In genomic region chr5:159105318-159106053, GRCh38 we compare ENCODE assay signal across 14 cellular contexts. TPM values are rescaled to one million over a fixed set of nuclear protein-coding genes. Genes with fewer than 3 reads are reported as not detected.
DNase-seq lines count a peak whose midpoint lies in the region; TF ChIP-seq lines count a peak whose summit lies in the region.
"Had no signal": no experiment of that assay in that cellular context is flagged by ENCODE, and none has a peak within 500 bp of the region (broad histone marks: within the 10 kb centered on the region; RNA-seq: fewer than 3 reads in every experiment).

No MANE protein-coding gene starts in this region.

- H3K18ac ChIP-seq in H9 (ENCODE audit: insufficient read length, low read depth, low read length), result no peak overlapping the region

- peaks cover 62% of the 10 kb centered on the region for H3K27me3 ChIP-seq in H9 (ENCODE audit: insufficient read depth, low read length)
- peaks cover 100% of the 10 kb centered on the region for H3K27me3 ChIP-seq in neural progenitor cell
- peaks cover 20% of the 10 kb centered on the region for H3K27me3 ChIP-seq in adrenal gland
- H3K27me3 ChIP-seq in vagina, result no peaks in the 10 kb centered on the region

- peaks cover 3% of the 10 kb centered on the region for H4K20me1 ChIP-seq in H9 (ENCODE audit: control insufficient read depth, insufficient read depth, insufficient read length)
- H4K20me1 ChIP-seq in neural progenitor cell (ENCODE audit: low read depth), result peaks cover 11% of the 10 kb centered on the region

- H3K4me3 Mint-ChIP-seq in H9, result peak overlapping the region; percentile 47 to 88
- H3K4me3 Mint-ChIP-seq in neural progenitor cell, result peak overlapping the region; percentile 76

- H3K4me2 ChIP-seq in H9 (ENCODE audit: insufficient read depth, insufficient read length, low read length) (peak overlapping the region; percentile 56), neural progenitor cell (peak overlapping the region; percentile 84)

- no peaks in the 10 kb centered on the region for H3K79me1 ChIP-seq in H9 (ENCODE audit: insufficient read depth, low read depth, low read length, poor library complexity, severe bottlenecking)

- H3K9me3 ChIP-seq in H9 (ENCODE audit: control insufficient read depth, low read depth, low read length), result no peaks in the 10 kb centered on the region
- no peaks in the 10 kb centered on the region for H3K9me3 ChIP-seq in neural progenitor cell (ENCODE audit: low read depth)
- H3K9me3 ChIP-seq in adrenal gland (replicated peaks in 1 of 3), result no peaks in the 10 kb centered on the region
- no peaks in the 10 kb centered on the region for H3K9me3 ChIP-seq in vagina
- H3K9me3 ChIP-seq: sigmoid colon had no signal

- DNase-seq in DMS53 (lab: John Stamatoyannopoulos, UW) (peak; percentile 72), H9 (peak; percentile 56), coronary artery (ENCODE audit: low spot score) (no peak), neural progenitor cell (ENCODE audit: low spot score) (peak; percentile 64), NCI-H2196 treated with DMSO at 0.1 percent for 48 hours (lab: John Stamatoyannopoulos, UW; ENCODE audit: unreplicated experiment) (no peak), adrenal gland (no peak), vagina (ENCODE audit: extremely low spot score in 2 of 2) (no peak), A172 (ENCODE audit: low spot score) (no peak)
- DNase-seq: activated CD8-positive, alpha-beta memory T cell treated with anti-CD3 and anti-CD28 coated beads, Interleukin-2, amount 50 U/mL, for 4 hours; HFFc6; NCI-H1092 treated with DMSO at 0.1 percent for 48 hours had no signal

- H2BK5ac ChIP-seq in H9 (ENCODE audit: insufficient read length, low read length), result no peak overlapping the region

- H3K27ac Mint-ChIP-seq in H9, result no peak overlapping the region
- H3K27ac Mint-ChIP-seq in neural progenitor cell, result no peak overlapping the region
- H3K27ac Mint-ChIP-seq: HFFc6 had no signal

- H3K36me3 ChIP-seq in neural progenitor cell, result no peaks in the 10 kb centered on the region
- H3K36me3 ChIP-seq in adrenal gland (replicated peaks in 1 of 2), result no peaks in the 10 kb centered on the region
- H3K36me3 ChIP-seq in vagina, result no peaks in the 10 kb centered on the region
- H3K36me3 ChIP-seq: cardiac muscle cell, sigmoid colon had no signal

- peaks cover 25% of the 10 kb centered on the region for H3K23me2 ChIP-seq in H9 (ENCODE audit: insufficient read length, low read depth, low read length, poor library complexity, severe bottlenecking)

- WGBS in H9 (ENCODE audit: extremely low coverage, insufficient read length, low lambda C conversion rate), result no CpG with 5 or more reads among the region's 30 CpGs
- 40 to 52% (median 43%) methylated on average over 19 to 30 of the region's 30 CpGs for WGBS in adrenal gland, 4 donors

- no peak overlapping the region for H3K4ac ChIP-seq in H9 (ENCODE audit: low read depth, low read length)

- TF ChIP-seq CTCF in H9 (conservative IDR thresholded peaks at IDR 0.05), result no peak
- TF ChIP-seq CTCF in coronary artery (IDR thresholded peaks at IDR 0.05), result no peak
- TF ChIP-seq CTCF in neural progenitor cell (IDR thresholded peaks at IDR 0.05), result no peak
- no peak for TF ChIP-seq CTCF in adrenal gland (IDR thresholded peaks at IDR 0.05)
- TF ChIP-seq CTCF in vagina (IDR thresholded peaks at IDR 0.05), result no peak

- H3K4me3 ChIP-seq in coronary artery (peak overlapping the region; percentile 63), neural progenitor cell (peak overlapping the region; percentile 48), adrenal gland (no peak overlapping the region), vagina (peak overlapping the region in 1 of 2 donors; percentile 15)
- H3K4me3 ChIP-seq: lung had no signal

- no peaks in the 10 kb centered on the region for H3K36me3 Mint-ChIP-seq in H9 (ENCODE audit: insufficient read depth in 1 of 3, low read depth in 3 of 3)
- H3K36me3 Mint-ChIP-seq in neural progenitor cell, result no peaks in the 10 kb centered on the region

- H2AFZ ChIP-seq in H9 (ENCODE audit: low read length) (no peak overlapping the region), neural progenitor cell (replicated peaks) (peak overlapping the region; percentile 37)

- no peak overlapping the region for H3K9ac ChIP-seq in H9 (ENCODE audit: extremely low read depth, insufficient read length, low read length)
- H3K9ac ChIP-seq in neural progenitor cell, result no peak overlapping the region

- H3K56ac ChIP-seq in H9 (ENCODE audit: insufficient read length, low read depth, low read length), result no peak overlapping the region

- no peak overlapping the region for H2BK120ac ChIP-seq in H9 (ENCODE audit: low read depth, low read length, poor library complexity, severe bottlenecking)

- no peak overlapping the region for H4K91ac ChIP-seq in H9 (ENCODE audit: insufficient read length, low read depth, low read length)

- H3F3A ChIP-seq in neural progenitor cell (ENCODE audit: low read depth), result peaks cover 10% of the 10 kb centered on the region

- H2BK12ac ChIP-seq in H9 (ENCODE audit: insufficient read length, low read depth, low read length), result no peak overlapping the region

- H3K79me2 ChIP-seq in H9 (ENCODE audit: insufficient read depth, low read length) (no peaks in the 10 kb centered on the region), neural progenitor cell (ENCODE audit: low read depth) (no peaks in the 10 kb centered on the region)

- no peak for TF ChIP-seq POLR2A in adrenal gland (IDR thresholded peaks at IDR 0.05)
- no peak for TF ChIP-seq POLR2A in vagina (IDR thresholded peaks at IDR 0.05)

- H3K27ac ChIP-seq in H9 (ENCODE audit: insufficient read length, low read depth, low read length), result no peak overlapping the region
- H3K27ac ChIP-seq in coronary artery, result peak overlapping the region in 1 of 2 donors; percentile 13
- no peak overlapping the region for H3K27ac ChIP-seq in neural progenitor cell
- H3K27ac ChIP-seq in adrenal gland, result no peak overlapping the region
- no peak overlapping the region for H3K27ac ChIP-seq in vagina
- H3K27ac ChIP-seq: cardiac muscle cell had no signal

- peaks cover 97% of the 10 kb centered on the region for H3K27me3 Mint-ChIP-seq in H9 (ENCODE audit: low read depth)
- H3K27me3 Mint-ChIP-seq in neural progenitor cell (ENCODE audit: insufficient read depth, low read depth), result peaks cover 44% of the 10 kb centered on the region

- no peak overlapping the region for H4K8ac ChIP-seq in H9 (replicated peaks; ENCODE audit: insufficient read length, low read depth, low read length)

- H3K9me3 Mint-ChIP-seq in H9, result peaks cover 0 to 3% of the 10 kb centered on the region in 2 experiments; a peak in 2 of 5 replicates
- H3K9me3 Mint-ChIP-seq in neural progenitor cell, result peaks cover 3% of the 10 kb centered on the region
- H3K9me3 Mint-ChIP-seq: HFFc6 had no signal

- H4K5ac ChIP-seq in H9 (ENCODE audit: insufficient read length, low read depth, low read length), result no peak overlapping the region

- no peak overlapping the region for H3T11ph ChIP-seq in H9 (ENCODE audit: low read length)

- no peak overlapping the region for H3K14ac ChIP-seq in H9 (ENCODE audit: insufficient read depth, low read length)

- intact Hi-C loops in adrenal gland (cut with DNase I) (loop anchor here (2.0 to 10.0 kb wide), 5 partner anchors 411 to 1031 kb away; no protein-coding TSS in a partner anchor), vagina (cut with DNase I) (loop anchor here (2.0 to 10.0 kb wide), 3 partner anchors 933 to 1081 kb away; no protein-coding TSS in a partner anchor)

- peaks cover 29 to 38% of the 10 kb centered on the region in 2 experiments for H3K4me1 Mint-ChIP-seq in H9
- H3K4me1 Mint-ChIP-seq in neural progenitor cell, result peaks cover 46% of the 10 kb centered on the region

- H2BK15ac ChIP-seq in H9 (ENCODE audit: low read depth, low read length), result no peak overlapping the region

- no peak overlapping the region for H2AK5ac ChIP-seq in H9 (ENCODE audit: insufficient read length, low read length)

- no peak overlapping the region for H2BK20ac ChIP-seq in H9 (ENCODE audit: low read depth, low read length, poor library complexity, severe bottlenecking)

- H3K4me1 ChIP-seq in H9 (ENCODE audit: insufficient read depth, low read length), result peaks cover 5% of the 10 kb centered on the region; the same call in 1 of the 2 replicates
- H3K4me1 ChIP-seq in neural progenitor cell, result peaks cover 29% of the 10 kb centered on the region
- H3K4me1 ChIP-seq in adrenal gland (replicated peaks in 1 of 2), result peaks cover 0 to 8% of the 10 kb centered on the region in 2 donors
- H3K4me1 ChIP-seq in vagina, result peaks cover 10% of the 10 kb centered on the region

- no peak overlapping the region for H3K23ac ChIP-seq in H9 (ENCODE audit: insufficient read length, low read depth, low read length)

RNA-seq across cellular contexts. Expression of gene EBF1, which starts 5.8 kb away (rescaled TPM):
- not detected in 2 replicates for total RNA-seq in H9 (2021)
- 0.19 and 0.56 TPM in 2 replicates for total RNA-seq in neural progenitor cell (ENCODE audit: low replicate concordance)
- 10 to 100 TPM in 2 of 8 donors, 1 to 10 TPM in 6; 4.0 to 12.2 (median 8.2) TPM for total RNA-seq in adrenal gland
- 1 to 10 TPM; 2.6 to 7.3 (median 5.2) TPM for polyA plus RNA-seq in adrenal gland
- total RNA-seq in vagina, result 36.6 TPM
- 1.6 and 2.1 TPM in 2 replicates for total RNA-seq in A172 (2014; rRNA removed; shearing (Covaris generic))
- polyA plus RNA-seq: cardiac muscle cell had no signal

Comparison
In these comparisons a context has a peak if more than half of its experiments do, and no peak if none do; other contexts are left out.
1. DNase-seq: peak in DMS53 (single experiment), H9 (single experiment) and neural progenitor cell (single experiment); none in coronary artery (single experiment), NCI-H2196 treated with DMSO at 0.1 percent for 48 hours (single experiment), adrenal gland (0 of 7), vagina (0 of 2) and A172 (single experiment).
2. H3K4me3 ChIP-seq: peak in coronary artery (single experiment) and neural progenitor cell (single experiment); none in adrenal gland (0 of 4).